ENCODE assay signal across 20 cellular contexts in the genomic region with DNA sequence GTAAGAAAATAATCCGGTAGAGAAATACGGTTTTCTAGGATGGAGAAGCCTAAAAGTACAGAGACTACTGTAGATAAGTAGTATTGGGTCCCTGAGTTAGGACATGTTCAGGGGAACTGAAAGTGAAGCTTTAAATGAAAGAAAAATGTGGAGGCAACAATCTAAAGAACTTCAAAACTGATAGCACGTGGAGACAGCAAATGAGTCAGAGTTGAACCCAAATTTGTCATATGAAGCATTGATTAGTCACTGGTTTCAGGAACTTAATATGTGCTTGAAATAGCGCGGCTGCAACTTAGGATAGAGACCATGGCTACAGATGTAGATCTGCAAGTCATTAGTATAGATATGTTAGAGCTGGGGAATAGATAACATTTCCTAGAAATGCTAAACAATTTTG.
DNase-seq lines count a peak whose midpoint lies in the region; ATAC-seq, FAIRE-seq and TF ChIP-seq lines count a peak whose summit lies in the region.
"Had no signal": no experiment of that assay in that cellular context is flagged by ENCODE, and none has a peak within 500 bp of the region (broad histone marks: within the 10 kb centered on the region; RNA-seq: fewer than 3 reads in every experiment).

No MANE protein-coding gene starts in this region.

- no peak for TF ChIP-seq POLR2A in GM12891 (IDR thresholded peaks at IDR 0.05; ENCODE audit: low read depth, low read length)

- H3K4me3 ChIP-seq in fibroblast of the aortic adventitia (ENCODE audit: low read depth, low read length): no peak overlapping the region
- H3K4me3 ChIP-seq: BLaER1, sigmoid colon had no signal

- DNase-seq in GM12891 (ENCODE audit: insufficient read length, low spot score): no peak
- peak; percentile 1 for DNase-seq in HFFc6
- peak; percentile 41 for DNase-seq in OCI-M1 (lab: John Stamatoyannopoulos, UW)
- peak; percentile 2 for DNase-seq in fibroblast of the aortic adventitia (ENCODE audit: low read depth)
- no peak for DNase-seq in NCI-H226
- no peak for DNase-seq in NCI-H1048 (lab: John Stamatoyannopoulos, UW)
- DNase-seq: DMS 273 treated with DMSO at 0.1 percent for 48 hours; effector CD4-positive, alpha-beta T cell; NCI-H1092; occipital lobe; sigmoid colon; stimulated activated CD4-positive, alpha-beta T cell treated with anti-CD3 and anti-CD28 coated beads, Interleukin-2, amount 100 ng/mL, for 48 hours; substantia nigra; T-helper 17 cell had no signal

- H3K4me3 Mint-ChIP-seq in HFFc6: no peak overlapping the region
- H3K4me3 Mint-ChIP-seq: central memory CD8-positive, alpha-beta T cell; T-helper 17 cell had no signal

- H3K9me3 Mint-ChIP-seq in HFFc6: peaks cover 11% of the 10 kb centered on the region; the same call in 1 of the 2 replicates

- no peak for ATAC-seq in GM19452 (IDR thresholded peaks at IDR 0.05; ENCODE audit: unreplicated experiment)
- ATAC-seq: Right ventricle myocardium inferior, T-helper 17 cell had no signal

- H3K36me3 Mint-ChIP-seq in HFFc6 (ENCODE audit: low read depth): peaks cover 6% of the 10 kb centered on the region; the same call in 1 of the 2 replicates

- no peaks in the 10 kb centered on the region for H3K27me3 Mint-ChIP-seq in HFFc6 (ENCODE audit: insufficient read depth)
- H3K27me3 Mint-ChIP-seq: central memory CD8-positive, alpha-beta T cell; T-helper 17 cell had no signal

- FAIRE-seq in GM12891 (lab: Jason Lieb, UNC): no peak
- FAIRE-seq: H1 had no signal

- no peak overlapping the region for H3K27ac Mint-ChIP-seq in HFFc6
- H3K27ac Mint-ChIP-seq: activated T-helper 2 cell treated with anti-CD3 and anti-CD28 coated beads, Interferon-gamma antibody, Interleukin-2, Interleukin-4, amounts not matched to agents 10 μg/mL and 5 μg/mL and 100 μg/mL, durations not matched to agents 14 hours and 24 hours and 36 hours; T-helper 17 cell had no signal

- peaks cover 5% of the 10 kb centered on the region; the same call in 1 of the 2 replicates for H3K4me1 Mint-ChIP-seq in HFFc6 (ENCODE audit: low read depth)
- H3K4me1 Mint-ChIP-seq: central memory CD8-positive, alpha-beta T cell; T-helper 17 cell had no signal

- TF ChIP-seq CTCF in HFFc6 (IDR thresholded peaks at IDR 0.05): no peak
- TF ChIP-seq CTCF in fibroblast of the aortic adventitia (IDR thresholded peaks at IDR 0.05; ENCODE audit: insufficient read depth, low read length): no peak

TF ChIP-seq in GM12891, 5 proteins besides CTCF, POLR2A, EP300 and RAD21:
- peak; percentile 62 for TF ChIP-seq SPI1 (IDR thresholded peaks at IDR 0.05; ENCODE audit: low read depth, low read length)
- no peak for TF ChIP-seq TAF1 (IDR thresholded peaks at IDR 0.05; ENCODE audit: low read depth, low read length)
- no peak for TF ChIP-seq POLR2AphosphoS5 (IDR thresholded peaks at IDR 0.05; ENCODE audit: low read depth, low read length)
- TF ChIP-seq PAX5 (IDR thresholded peaks at IDR 0.05; ENCODE audit: insufficient read depth, low read length, severe bottlenecking): no peak
- TF ChIP-seq POU2F2 (IDR thresholded peaks at IDR 0.05; ENCODE audit: low read depth, low read length): no peak

Comparison
In these comparisons a context has a peak if more than half of its experiments do, and no peak if none do; other contexts are left out.
1. DNase-seq: peak in HFFc6 (single experiment), OCI-M1 (single experiment) and fibroblast of the aortic adventitia (single experiment); none in GM12891 (single experiment), NCI-H226 (single experiment) and NCI-H1048 (single experiment).